Comparison of ENCODE assay signal across 10 cellular contexts in the genomic region with DNA sequence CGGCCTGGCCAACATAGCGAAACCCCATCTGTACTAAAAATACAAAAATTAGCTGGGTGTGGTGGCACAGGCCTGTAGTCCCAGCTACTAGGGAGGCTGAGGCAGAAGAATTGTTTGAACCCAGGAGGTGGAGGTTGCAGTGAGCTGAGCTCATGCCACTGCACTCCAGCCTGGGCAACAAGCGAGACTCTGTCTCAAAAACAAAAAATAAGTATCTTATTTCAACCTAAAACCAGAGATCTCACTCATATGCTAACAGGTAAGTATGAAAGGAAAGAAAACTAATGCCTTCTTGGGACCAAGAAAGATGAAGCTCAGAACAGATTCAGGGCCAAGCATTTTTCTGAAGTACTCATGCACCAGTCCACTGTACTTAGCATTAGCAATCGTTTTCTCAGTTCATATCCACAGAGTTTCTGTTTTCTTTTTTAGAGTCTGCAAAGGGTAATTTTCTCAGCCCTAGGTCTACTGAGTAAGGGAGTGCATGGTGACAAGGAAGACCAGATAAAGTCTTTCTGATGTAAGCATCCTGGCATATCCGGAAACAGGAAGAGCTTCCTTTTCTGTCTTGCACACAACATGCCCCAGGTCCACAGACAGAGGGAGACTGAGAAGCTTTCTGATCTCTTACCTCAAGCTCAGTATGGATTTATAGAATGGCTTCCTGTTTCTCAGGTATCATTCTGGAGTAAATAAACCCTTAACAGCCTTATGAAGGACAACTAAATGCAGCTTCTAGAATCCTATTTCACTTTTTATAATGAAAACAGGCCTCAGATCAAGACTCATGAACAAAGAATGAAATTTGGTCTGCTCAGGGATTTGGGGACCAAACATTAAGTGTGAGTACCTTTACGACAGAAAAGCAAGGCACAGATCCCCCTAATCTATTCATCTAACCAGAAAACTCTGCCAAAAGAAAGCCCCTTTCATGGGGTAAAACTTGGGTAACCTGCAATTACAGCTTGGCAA. TPM values are rescaled to one million over a fixed set of nuclear protein-coding genes. Genes with fewer than 3 reads are reported as not detected.
DNase-seq lines count a peak whose midpoint lies in the region; TF ChIP-seq lines count a peak whose summit lies in the region.
"Had no signal": no experiment of that assay in that cellular context is flagged by ENCODE, and none has a peak within 500 bp of the region (broad histone marks: within the 10 kb centered on the region; RNA-seq: fewer than 3 reads in every experiment).

No MANE protein-coding gene starts in this region.

- peak; percentile 25 for DNase-seq in activated naive CD4-positive, alpha-beta T cell treated with Interleukin-2 at 50 U/mL for 16 hours
- DNase-seq in activated naive CD4-positive, alpha-beta T cell (lab: John Stamatoyannopoulos, UW), result no peak
- peak; percentile 5 for DNase-seq in RKO (ENCODE audit: low spot score)
- peak; percentile 50 for DNase-seq in choroid plexus epithelial cell (ENCODE audit: low read depth)
- DNase-seq in H7, result no peak
- DNase-seq in glutamatergic neuron, result no peak
- DNase-seq in hypothalamus (lab: John Stamatoyannopoulos, UW), result no peak
- DNase-seq: colonic mucosa, DMS79 had no signal

- H3K27me3 ChIP-seq in H7 (ENCODE audit: control insufficient read depth, insufficient read depth, low read length), result no peaks in the 10 kb centered on the region
- H3K27me3 ChIP-seq: colonic mucosa had no signal

- no peaks in the 10 kb centered on the region for H3K9me3 Mint-ChIP-seq in stimulated activated naive CD8-positive, alpha-beta T cell treated with anti-CD3 and anti-CD28 coated beads, Interleukin-15, Interleukin-2, amounts not matched to agents 100 ng/mL and 50 ng/mL, for 24 hours
- peaks cover 5% of the 10 kb centered on the region for H3K9me3 Mint-ChIP-seq in glutamatergic neuron (ENCODE audit: unreplicated experiment)

- peak overlapping the region; percentile 75 for H3K4me3 Mint-ChIP-seq in stimulated activated naive CD8-positive, alpha-beta T cell treated with anti-CD3 and anti-CD28 coated beads, Interleukin-15, Interleukin-2, amounts not matched to agents 100 ng/mL and 50 ng/mL, for 24 hours
- no peak overlapping the region for H3K4me3 Mint-ChIP-seq in glutamatergic neuron (ENCODE audit: unreplicated experiment)

- H3K4me1 Mint-ChIP-seq in stimulated activated naive CD8-positive, alpha-beta T cell treated with anti-CD3 and anti-CD28 coated beads, Interleukin-15, Interleukin-2, amounts not matched to agents 100 ng/mL and 50 ng/mL, for 24 hours (ENCODE audit: low read depth), result peaks cover 54% of the 10 kb centered on the region
- no peaks in the 10 kb centered on the region for H3K4me1 Mint-ChIP-seq in glutamatergic neuron (ENCODE audit: low read depth, unreplicated experiment)

- H3K4me3 ChIP-seq in choroid plexus epithelial cell (ENCODE audit: low read depth, low read length), result no peak overlapping the region
- H3K4me3 ChIP-seq in H7 (ENCODE audit: insufficient read depth, low read depth, low read length), result no peak overlapping the region
- H3K4me3 ChIP-seq: colonic mucosa had no signal

- peak overlapping the region; percentile 88 for H3K27ac Mint-ChIP-seq in stimulated activated naive CD8-positive, alpha-beta T cell treated with anti-CD3 and anti-CD28 coated beads, Interleukin-15, Interleukin-2, amounts not matched to agents 100 ng/mL and 50 ng/mL, for 24 hours
- no peak overlapping the region for H3K27ac Mint-ChIP-seq in glutamatergic neuron (ENCODE audit: unreplicated experiment)

- H3K36me3 Mint-ChIP-seq in stimulated activated naive CD8-positive, alpha-beta T cell treated with anti-CD3 and anti-CD28 coated beads, Interleukin-15, Interleukin-2, amounts not matched to agents 100 ng/mL and 50 ng/mL, for 24 hours (ENCODE audit: low read depth), result peaks cover 12% of the 10 kb centered on the region
- no peaks in the 10 kb centered on the region for H3K36me3 Mint-ChIP-seq in glutamatergic neuron (ENCODE audit: unreplicated experiment)

- peak; percentile 40 for TF ChIP-seq CTCF in choroid plexus epithelial cell (conservative IDR thresholded peaks at IDR 0.05; ENCODE audit: low read depth, low read length)
- TF ChIP-seq CTCF in glutamatergic neuron (IDR thresholded peaks at IDR 0.05; ENCODE audit: partially characterized antibody, unreplicated experiment), result no peak

- no peaks in the 10 kb centered on the region for H3K36me3 ChIP-seq in H7 (replicated peaks; ENCODE audit: control insufficient read depth, insufficient read depth, low read length)
- H3K36me3 ChIP-seq: colonic mucosa had no signal

- H3K27me3 Mint-ChIP-seq in stimulated activated naive CD8-positive, alpha-beta T cell treated with anti-CD3 and anti-CD28 coated beads, Interleukin-15, Interleukin-2, amounts not matched to agents 100 ng/mL and 50 ng/mL, for 24 hours, result no peaks in the 10 kb centered on the region
- H3K27me3 Mint-ChIP-seq in glutamatergic neuron (ENCODE audit: unreplicated experiment), result peaks cover 6% of the 10 kb centered on the region

RNA-seq across cellular contexts. Expression of gene FOXJ1, which starts 38.7 kb away (rescaled TPM):
- 2.0 and 3.3 TPM in 2 replicates for total RNA-seq in H7 (2014; rRNA removed; shearing (Covaris generic))
- not detected for total RNA-seq in glutamatergic neuron (ENCODE audit: unreplicated experiment)

Comparison
In these comparisons a context has a peak if more than half of its experiments do, and no peak if none do; other contexts are left out.
1. DNase-seq: peak in activated naive CD4-positive, alpha-beta T cell treated with Interleukin-2 at 50 U/mL for 16 hours (single experiment), RKO (single experiment) and choroid plexus epithelial cell (single experiment); none in activated naive CD4-positive, alpha-beta T cell (0 of 4), H7 (single experiment), glutamatergic neuron (single experiment) and hypothalamus (0 of 51).